Comparison of ENCODE assay signal across 1 cellular context in the genomic region with DNA sequence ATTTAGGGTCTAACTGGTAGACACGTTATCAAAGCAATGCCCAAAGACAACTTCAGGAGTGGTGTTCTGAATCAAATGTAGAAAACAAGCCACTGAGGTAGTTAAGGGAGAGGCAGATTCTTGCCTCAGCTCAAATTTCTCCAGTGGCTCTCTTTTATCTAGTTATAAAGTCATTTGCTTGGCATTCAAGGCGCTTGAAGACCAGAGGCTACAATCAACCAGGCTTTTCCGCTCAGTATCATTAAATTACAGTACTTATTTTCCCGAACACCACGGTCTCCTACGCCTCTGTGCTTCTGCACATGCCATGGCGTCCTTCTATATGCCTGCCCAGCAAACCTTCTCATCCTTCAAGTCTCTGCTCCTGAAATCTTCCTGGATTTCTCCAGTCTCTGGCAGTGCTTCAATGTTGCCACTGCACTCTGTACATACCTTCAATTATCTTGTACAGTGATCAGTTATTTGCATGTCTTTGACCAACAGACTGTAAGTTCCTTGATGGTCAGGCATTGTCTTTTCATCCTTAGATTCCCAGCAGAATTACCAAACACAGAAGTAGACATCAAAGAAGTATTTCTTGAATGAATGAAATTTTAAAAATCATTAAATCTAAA.
TF ChIP-seq lines count a peak whose summit lies in the region.

No MANE protein-coding gene starts in this region.

TF ChIP-seq in HepG2, 621 proteins besides CTCF, POLR2A, EP300 and RAD21:
- TF ChIP-seq ZNF101 (CRISPR knock-in tag; IDR thresholded peaks at IDR 0.05; ENCODE audit: borderline replicate concordance, low read depth) (no peak), NKX3-1 (CRISPR knock-in tag; IDR thresholded peaks at IDR 0.05) (no peak), HNF4G (IDR thresholded peaks at IDR 0.05; ENCODE audit: borderline replicate concordance, low read depth, low read length) (no peak), HNF4G (CRISPR knock-in tag; IDR thresholded peaks at IDR 0.05; ENCODE audit: borderline replicate concordance, low read depth) (no peak), NFIB (CRISPR knock-in tag; IDR thresholded peaks at IDR 0.05; ENCODE audit: borderline replicate concordance) (no peak), ZNF83 (CRISPR knock-in tag; IDR thresholded peaks at IDR 0.05; ENCODE audit: borderline replicate concordance) (no peak), GATAD2A (CRISPR knock-in tag; IDR thresholded peaks at IDR 0.05) (no peak), TEAD3 (CRISPR knock-in tag; optimal IDR thresholded peaks at IDR 0.05; ENCODE audit: borderline replicate concordance) (no peak), ZBTB20 (CRISPR knock-in tag; IDR thresholded peaks at IDR 0.05; ENCODE audit: borderline replicate concordance, low read depth) (no peak), ZNF326 (CRISPR knock-in tag; IDR thresholded peaks at IDR 0.05; ENCODE audit: borderline replicate concordance) (no peak), EED (CRISPR knock-in tag; IDR thresholded peaks at IDR 0.05) (no peak)
